Comparison of ENCODE assay signal across 10 cellular contexts in genomic region chr2:46749042-46749461, GRCh38. TPM values are rescaled to one million over a fixed set of nuclear protein-coding genes. Genes with fewer than 3 reads are reported as not detected.
DNase-seq lines count a peak whose midpoint lies in the region; ATAC-seq and TF ChIP-seq lines count a peak whose summit lies in the region.
"Had no signal": no experiment of that assay in that cellular context is flagged by ENCODE, and none has a peak within 500 bp of the region (broad histone marks: within the 10 kb centered on the region; RNA-seq: fewer than 3 reads in every experiment).

No MANE protein-coding gene starts in this region.

- DNase-seq in AG04450 (ENCODE audit: low read depth, low spot score) (peak; percentile 37), HS-5 (ENCODE audit: low read depth) (peak; percentile 45), astrocyte of the spinal cord (ENCODE audit: low read depth, low spot score) (peak; percentile 83), kidney glomerular epithelial cell (lab: John Stamatoyannopoulos, UW) (peak; percentile 94), NCI-H524 (lab: John Stamatoyannopoulos, UW) (no peak), Ammon's horn (ENCODE audit: low spot score) (no peak), colonic mucosa (no peak)
- DNase-seq: islet precursor cell, NCI-H446 treated with DMSO at 0.1 percent for 48 hours had no signal

- ATAC-seq in HG02938 (IDR thresholded peaks at IDR 0.05; ENCODE audit: unreplicated experiment), result no peak

- no peaks in the 10 kb centered on the region for H3K36me3 ChIP-seq in colonic mucosa

- no peaks in the 10 kb centered on the region for H3K27me3 ChIP-seq in AG04450 (ENCODE audit: control insufficient read depth, insufficient read depth, low read length)
- H3K27me3 ChIP-seq in colonic mucosa, result no peaks in the 10 kb centered on the region

- TF ChIP-seq CTCF in AG04450 (IDR thresholded peaks at IDR 0.05; ENCODE audit: low read depth, low read length) (no peak), astrocyte of the spinal cord (IDR thresholded peaks at IDR 0.05; ENCODE audit: low read depth, low read length) (no peak), colonic mucosa (IDR thresholded peaks at IDR 0.05) (no peak)

- intact Hi-C loops in colonic mucosa (cut with DNase I), result no loop called here

- H3K9me3 ChIP-seq in AG04450 (ENCODE audit: control insufficient read depth, insufficient read depth, low read length) (no peaks in the 10 kb centered on the region; the same call in 1 of the 2 replicates), colonic mucosa (no peaks in the 10 kb centered on the region)

- no peak overlapping the region for H3K9ac ChIP-seq in colonic mucosa (ENCODE audit: low read depth in 2 of 2, low read length in 2 of 2)

- CTCF ChIA-PET in AG04450 (lab: Charles Lee), result interaction anchor here (0.9 to 1.0 kb wide), 2 partner anchors 28 to 92 kb away, joined by 3 to 6 read pairs; no protein-coding TSS in a partner anchor

- POLR2A ChIA-PET in AG04450 (lab: Yijun Ruan, JAX), result no interaction called here

- in situ Hi-C loops in astrocyte of the spinal cord (cut with HindIII; ENCODE audit: low sequenced_read_pairs), result no loop called here

- H3K27ac ChIP-seq in AG04450 (ENCODE audit: low read depth, low read length), result no peak overlapping the region
- no peak overlapping the region for H3K27ac ChIP-seq in colonic mucosa

- no peak overlapping the region for H3K4me3 ChIP-seq in AG04450 (ENCODE audit: low read depth, low read length)
- no peak overlapping the region for H3K4me3 ChIP-seq in astrocyte of the spinal cord (ENCODE audit: low read depth, low read length)
- no peak overlapping the region for H3K4me3 ChIP-seq in colonic mucosa

- no peaks in the 10 kb centered on the region for H3K4me1 ChIP-seq in colonic mucosa

RNA-seq across cellular contexts. Expression of gene SOCS5, which starts 50.0 kb away (rescaled TPM):
- 56.6 and 73.2 TPM in 2 replicates for polyA plus RNA-seq in AG04450 (2011; rRNA removed)
- polyA minus RNA-seq in AG04450 (2011; rRNA and poly(A)+ RNA removed), result 93.7 and 117 TPM in 2 replicates
- 10 to 100 TPM in 1 of 2 donors, 1 to 10 TPM in 1; 8.2 to 17.5 TPM for total RNA-seq in colonic mucosa

Comparison
In these comparisons a context has a peak if more than half of its experiments do, and no peak if none do; other contexts are left out.
1. DNase-seq: peak in AG04450 (single experiment), HS-5 (single experiment), astrocyte of the spinal cord (single experiment) and kidney glomerular epithelial cell (single experiment); none in NCI-H524 (0 of 2), Ammon's horn (single experiment) and colonic mucosa (single experiment).